In genomic region chr15:84982301-84982920, GRCh38 we compare ENCODE assay signal across 8 cellular contexts. TPM values are rescaled to one million over a fixed set of nuclear protein-coding genes. Genes with fewer than 3 reads are reported as not detected.
DNase-seq lines count a peak whose midpoint lies in the region; ATAC-seq and TF ChIP-seq lines count a peak whose summit lies in the region.

No MANE protein-coding gene starts in this region.

- H3K4me2 ChIP-seq in HCT116 (ENCODE audit: low read length), result peak overlapping the region; percentile 92

- intact Hi-C loops in A673 (cut with micrococcal nuclease; ENCODE audit: unreplicated experiment) (no loop called here), HCT116 (cut with micrococcal nuclease) (loop anchor here (2.0 kb wide), 1 partner anchor 62 kb away; no protein-coding TSS in a partner anchor), right lobe of liver (cut with DNase I) (no loop called here)

- no peak overlapping the region for H2AFZ ChIP-seq in HCT116 (ENCODE audit: low read depth, low read length, poor library complexity, severe bottlenecking)

- no peaks in the 10 kb centered on the region for H3K27me3 Mint-ChIP-seq in central memory CD8-positive, alpha-beta T cell

- TF ChIP-seq POLR2A in HCT116 (IDR thresholded peaks at IDR 0.05; ENCODE audit: borderline replicate concordance, extremely low read depth, insufficient read depth, insufficient read length) (no peak), right lobe of liver (IDR thresholded peaks at IDR 0.05) (peak; percentile 69)

- H4K20me1 ChIP-seq in HCT116 (ENCODE audit: insufficient read depth), result peaks cover 7% of the 10 kb centered on the region; the same call in 1 of the 2 replicates

- ATAC-seq in HCT116 (no peak), right lobe of liver (peak; percentile 9 to 42 (median 28)), HG02588 (IDR thresholded peaks at IDR 0.05; ENCODE audit: unreplicated experiment) (no peak)
- no peak for ATAC-seq in central memory CD8-positive, alpha-beta T cell (replicated peaks; ENCODE audit: extremely low read depth, poor library complexity, severe bottlenecking)

- no peaks in the 10 kb centered on the region for H3K36me3 ChIP-seq in A673 (ENCODE audit: insufficient read depth, low read length, poor library complexity, severe bottlenecking)
- no peaks in the 10 kb centered on the region for H3K36me3 ChIP-seq in HCT116 (ENCODE audit: control insufficient read depth in 1 of 2, insufficient read depth in 2 of 2, low read length in 2 of 2)
- no peaks in the 10 kb centered on the region for H3K36me3 ChIP-seq in right lobe of liver

- H3K27ac ChIP-seq in A673 (ENCODE audit: low read depth, low read length, poor library complexity, severe bottlenecking), result peak overlapping the region; percentile 92
- peak overlapping the region; percentile 91 for H3K27ac ChIP-seq in HCT116 (ENCODE audit: low read depth, low read length)
- H3K27ac ChIP-seq in right lobe of liver, result peak overlapping the region; percentile 96 to 97 (median 96)

- peaks cover 52% of the 10 kb centered on the region for H3K79me2 ChIP-seq in HCT116 (ENCODE audit: insufficient read depth, low read length)

- CTCF ChIA-PET in A673 (lab: Charles Lee) (no interaction called here), HCT116 (lab: Charles Lee) (no interaction called here)

- no peaks in the 10 kb centered on the region for H3K9me2 ChIP-seq in HCT116 (ENCODE audit: insufficient read depth)

- H3K9me3 ChIP-seq in A673 (ENCODE audit: low read depth, low read length, poor library complexity, severe bottlenecking), result no peaks in the 10 kb centered on the region
- no peaks in the 10 kb centered on the region for H3K9me3 ChIP-seq in HCT116 (ENCODE audit: control insufficient read depth in 1 of 2, insufficient read depth in 1 of 2, low read depth in 1 of 2, low read length in 2 of 2)
- H3K9me3 ChIP-seq in right lobe of liver, result no peaks in the 10 kb centered on the region

- H3K27me3 ChIP-seq in A673 (replicated peaks; ENCODE audit: insufficient read depth, low read depth, low read length, poor library complexity) (no peaks in the 10 kb centered on the region), HCT116 (ENCODE audit: insufficient read depth, low read length) (no peaks in the 10 kb centered on the region), right lobe of liver (no peaks in the 10 kb centered on the region)

- H3K9me3 Mint-ChIP-seq in central memory CD8-positive, alpha-beta T cell, result no peaks in the 10 kb centered on the region

- no peak for TF ChIP-seq RAD21 in HCT116 (IDR thresholded peaks at IDR 0.05; ENCODE audit: low read depth)

- POLR2A ChIA-PET in A673 (lab: Charles Lee; ENCODE audit: low non-redundant PET), result no interaction called here
- POLR2A ChIA-PET in HCT116 (lab: Charles Lee), result no interaction called here

- H3K4me1 Mint-ChIP-seq in central memory CD8-positive, alpha-beta T cell, result peaks cover 29% of the 10 kb centered on the region

- H3K4me3 Mint-ChIP-seq in central memory CD8-positive, alpha-beta T cell, result peak overlapping the region; percentile 91

- peak overlapping the region; percentile 86 for H3K4me3 ChIP-seq in A673 (ENCODE audit: low read depth, low read length, poor library complexity, severe bottlenecking)
- peak overlapping the region; percentile 66 to 69 for H3K4me3 ChIP-seq in HCT116 (replicated peaks in 1 of 2; ENCODE audit: low read depth in 1 of 2, low read length in 2 of 2)
- peak overlapping the region; percentile 81 for H3K4me3 ChIP-seq in WI38 (ENCODE audit: low read depth, low read length)
- H3K4me3 ChIP-seq in right lobe of liver, result peak overlapping the region; percentile 69 to 95 (median 75)

- peak overlapping the region; percentile 89 for H3K27ac Mint-ChIP-seq in central memory CD8-positive, alpha-beta T cell (ENCODE audit: low read depth)

- TF ChIP-seq CTCF in A673 (conservative IDR thresholded peaks at IDR 0.05; ENCODE audit: low read depth, low read length) (no peak), HCT116 (IDR thresholded peaks at IDR 0.05 in 2 of 3, conservative IDR thresholded peaks at IDR 0.05 in 1 of 3; ENCODE audit: borderline replicate concordance in 1 of 3, insufficient read depth in 1 of 3, low read depth in 2 of 3, low read length in 2 of 3) (no peak), WI38 (IDR thresholded peaks at IDR 0.05; ENCODE audit: low read depth, low read length) (no peak), right lobe of liver (IDR thresholded peaks at IDR 0.05) (no peak)

- RAD21 ChIA-PET in HCT116 (lab: Charles Lee; ENCODE audit: low non-redundant PET in 1 of 2, low total read pairs in 2 of 2, uncharacterized antibody in 2 of 2, unreplicated experiment in 2 of 2), result no interaction called here

- no TSS peak for BruUV-seq in A673 (replicated peaks; lab: Mats Ljungman, UMichigan)
- BruUV-seq in HCT116 (replicated peaks; lab: Mats Ljungman, UMichigan), result no TSS peak

- DNase-seq in A673 (ENCODE audit: low spot score) (peak; percentile 61), HCT116 (ENCODE audit: low read depth, low spot score) (no peak), right lobe of liver (peak; percentile 75 to 82 (median 80)), SKM-1 treated with dmso at 0.1 percent for 144 hours (lab: John Stamatoyannopoulos, UW; ENCODE audit: unreplicated experiment) (no peak)
- DNase-seq in central memory CD8-positive, alpha-beta T cell (ENCODE audit: low spot score in 2 of 2), result peak; percentile 19 to 31
- DNase-seq in stimulated activated CD4-positive, alpha-beta T cell treated with anti-CD3 and anti-CD28 coated beads, Interleukin-4, amount 100 ng/mL, for 48 hours (ENCODE audit: low read depth in 2 of 2), result peak; percentile 32 to 36

- peak overlapping the region; percentile 81 for H3K9ac ChIP-seq in HCT116 (ENCODE audit: low read length)

- under 1% methylated on average over 21 of the region's 46 CpGs for WGBS in right lobe of liver (ENCODE audit: insufficient coverage, low coverage, low lambda C conversion rate, missing lambda C conversion rate)

- H3K4me1 ChIP-seq in A673 (ENCODE audit: insufficient read depth, low read length, poor library complexity, severe bottlenecking), result peaks cover 48% of the 10 kb centered on the region
- peaks cover 10 to 31% of the 10 kb centered on the region in 2 experiments; a peak in 3 of 4 replicates for H3K4me1 ChIP-seq in HCT116 (ENCODE audit: control insufficient read depth in 1 of 2, insufficient read depth in 2 of 2, low read length in 2 of 2)
- peaks cover 4 to 39% (median 7%) of the 10 kb centered on the region in 4 donors for H3K4me1 ChIP-seq in right lobe of liver

- H3K36me3 Mint-ChIP-seq in central memory CD8-positive, alpha-beta T cell (ENCODE audit: insufficient read depth), result peaks cover 16% of the 10 kb centered on the region

TF ChIP-seq in HCT116, 20 proteins besides CTCF, POLR2A, EP300 and RAD21:
- TF ChIP-seq SP1 (IDR thresholded peaks at IDR 0.05; ENCODE audit: low read depth), result no peak
- no peak for TF ChIP-seq CEBPB (IDR thresholded peaks at IDR 0.05; ENCODE audit: low read depth)
- no peak for TF ChIP-seq EZH2 (IDR thresholded peaks at IDR 0.05)

RNA-seq across cellular contexts. Expression of gene PDE8A, which starts 0.8 kb away (rescaled TPM):
- total RNA-seq in A673 (2021), result 69.8 and 80.7 TPM in 2 replicates
- 37.8 TPM for total RNA-seq in HCT116 (2021; ENCODE audit: unreplicated experiment)
- polyA plus RNA-seq in HCT116 (2012), result 21.4 and 22.0 TPM in 2 replicates
- total RNA-seq in right lobe of liver, result 10 to 100 TPM; 32.7 to 40.5 (median 37.4) TPM

Comparison
In these comparisons a context has a peak if more than half of its experiments do, and no peak if none do; other contexts are left out.
1. DNase-seq: peak in A673 (single experiment), central memory CD8-positive, alpha-beta T cell (2 of 2), right lobe of liver (3 of 3) and stimulated activated CD4-positive, alpha-beta T cell treated with anti-CD3 and anti-CD28 coated beads, Interleukin-4, amount 100 ng/mL, for 48 hours (2 of 2); none in HCT116 (single experiment) and SKM-1 treated with dmso at 0.1 percent for 144 hours (single experiment).
2. ATAC-seq: peak in right lobe of liver (4 of 4); none in HCT116 (single experiment), central memory CD8-positive, alpha-beta T cell (single experiment) and HG02588 (single experiment).
3. Peak in every context shown above with its lines, with median percentiles within 50 percentile points of each other: H3K27ac ChIP-seq and H3K4me3 ChIP-seq.